Comparison of ENCODE assay signal across 7 cellular contexts in genomic region chr6:136846046-136846445, GRCh38. TPM values are rescaled to one million over a fixed set of nuclear protein-coding genes. Genes with fewer than 3 reads are reported as not detected.
DNase-seq lines count a peak whose midpoint lies in the region; ATAC-seq, FAIRE-seq and TF ChIP-seq lines count a peak whose summit lies in the region.

No MANE protein-coding gene starts in this region.

- H4K5ac ChIP-seq in H9 (ENCODE audit: insufficient read length, low read depth, low read length), result no peak overlapping the region

- H2BK5ac ChIP-seq in H9 (ENCODE audit: insufficient read length, low read length), result no peak overlapping the region

- no peaks in the 10 kb centered on the region for H3K9me2 ChIP-seq in OCI-LY1 (ENCODE audit: low read depth, low read length)

- H4K20me1 ChIP-seq in H9 (ENCODE audit: control insufficient read depth, insufficient read depth, insufficient read length), result no peaks in the 10 kb centered on the region
- no peaks in the 10 kb centered on the region for H4K20me1 ChIP-seq in OCI-LY1 (ENCODE audit: insufficient read depth, low read length)
- H4K20me1 ChIP-seq in HepG2 (ENCODE audit: insufficient read depth, low read length), result no peaks in the 10 kb centered on the region

- H3K4ac ChIP-seq in H9 (ENCODE audit: low read depth, low read length), result no peak overlapping the region

- POLR2A ChIA-PET in HepG2 (lab: Yijun Ruan, JAX), result no interaction called here

- H3K79me1 ChIP-seq in H9 (ENCODE audit: insufficient read depth, low read depth, low read length, poor library complexity, severe bottlenecking), result no peaks in the 10 kb centered on the region

- H3K9ac ChIP-seq in H9 (ENCODE audit: extremely low read depth, insufficient read length, low read length), result no peak overlapping the region
- no peak overlapping the region for H3K9ac ChIP-seq in OCI-LY1 (ENCODE audit: low read length)
- H3K9ac ChIP-seq in HepG2 (ENCODE audit: insufficient read depth, low read depth, low read length), result no peak overlapping the region

- H3K23me2 ChIP-seq in H9 (ENCODE audit: insufficient read length, low read depth, low read length, poor library complexity, severe bottlenecking), result no peaks in the 10 kb centered on the region

- H3K4me3 ChIP-seq in OCI-LY1 (ENCODE audit: low read depth, low read length, poor library complexity, severe bottlenecking), result no peak overlapping the region
- no peak overlapping the region for H3K4me3 ChIP-seq in bronchial epithelial cell (ENCODE audit: low read depth, low read length)
- no peak overlapping the region for H3K4me3 ChIP-seq in HepG2 (replicated peaks in 1 of 3; ENCODE audit: insufficient read depth in 1 of 3, low read depth in 2 of 3, low read length in 3 of 3)

- H2BK12ac ChIP-seq in H9 (ENCODE audit: insufficient read length, low read depth, low read length), result no peak overlapping the region

- ATAC-seq in HepG2 (peak; percentile 55; the same call in 2 of the 3 replicates), HG02870 (IDR thresholded peaks at IDR 0.05; ENCODE audit: unreplicated experiment) (no peak), GM21381 (IDR thresholded peaks at IDR 0.05; ENCODE audit: unreplicated experiment) (no peak)

- peaks cover 4 to 10% of the 10 kb centered on the region in 2 experiments; a peak in 3 of 5 replicates for H3K9me3 Mint-ChIP-seq in H9

- H3K4me1 Mint-ChIP-seq in H9, result peaks cover 3 to 5% of the 10 kb centered on the region in 2 experiments

- no peak overlapping the region for H3K14ac ChIP-seq in H9 (ENCODE audit: insufficient read depth, low read length)

- no peak for TF ChIP-seq POLR2A in HepG2 (IDR thresholded peaks at IDR 0.05; ENCODE audit: insufficient read depth in 1 of 2, low read depth in 2 of 2, low read length in 2 of 2)

- no peak overlapping the region for H3K4me2 ChIP-seq in H9 (ENCODE audit: insufficient read depth, insufficient read length, low read length)
- no peak overlapping the region for H3K4me2 ChIP-seq in OCI-LY1 (ENCODE audit: low read length)
- no peak overlapping the region for H3K4me2 ChIP-seq in HepG2 (ENCODE audit: low read depth, low read length)

- H4K8ac ChIP-seq in H9 (replicated peaks; ENCODE audit: insufficient read length, low read depth, low read length), result no peak overlapping the region

- peaks cover 35 to 43% (median 40%) of the 10 kb centered on the region in 3 experiments for H3K36me3 Mint-ChIP-seq in H9 (ENCODE audit: insufficient read depth in 1 of 3, low read depth in 3 of 3)

- TF ChIP-seq RAD21 in HepG2 (CRISPR knock-in tag; IDR thresholded peaks at IDR 0.05), result no peak

- peak; percentile 95 for TF ChIP-seq CTCF in H9 (conservative IDR thresholded peaks at IDR 0.05)
- TF ChIP-seq CTCF in OCI-LY1 (IDR thresholded peaks at IDR 0.05; ENCODE audit: low read length), result peak; percentile 59
- peak; percentile 64 for TF ChIP-seq CTCF in bronchial epithelial cell (IDR thresholded peaks at IDR 0.05; ENCODE audit: insufficient read depth, low read length, severe bottlenecking)
- peak; percentile 66 for TF ChIP-seq CTCF in HepG2 (CRISPR knock-in tag; IDR thresholded peaks at IDR 0.05)

- no peaks in the 10 kb centered on the region for H3K27me3 Mint-ChIP-seq in H9 (ENCODE audit: low read depth)

- H2AK5ac ChIP-seq in H9 (ENCODE audit: insufficient read length, low read length), result no peak overlapping the region

- H2AFZ ChIP-seq in H9 (ENCODE audit: low read length) (no peak overlapping the region), OCI-LY1 (ENCODE audit: low read length) (no peak overlapping the region), HepG2 (ENCODE audit: low read length) (no peak overlapping the region)

- TF ChIP-seq EP300 in HepG2 (IDR thresholded peaks at IDR 0.05; ENCODE audit: low read depth in 2 of 2, low read length in 2 of 2) (no peak), HepG2 (CRISPR knock-in tag; IDR thresholded peaks at IDR 0.05; ENCODE audit: borderline replicate concordance) (no peak)

- no peak overlapping the region for H2BK15ac ChIP-seq in H9 (ENCODE audit: low read depth, low read length)

- CTCF ChIA-PET in HepG2 (lab: Yijun Ruan, JAX; ENCODE audit: low intra/inter-chr PET ratio, low total read pairs), result interaction anchor here (1.0 to 1.4 kb wide), 2 partner anchors 202 to 795 kb away, joined by 3 to 8 read pairs; no protein-coding TSS in a partner anchor

- no peaks in the 10 kb centered on the region for H3K79me2 ChIP-seq in H9 (ENCODE audit: insufficient read depth, low read length)
- H3K79me2 ChIP-seq in OCI-LY1 (ENCODE audit: insufficient read depth, low read length), result no peaks in the 10 kb centered on the region
- no peaks in the 10 kb centered on the region for H3K79me2 ChIP-seq in HepG2 (ENCODE audit: insufficient read depth, low read length)

- no peak overlapping the region for H3T11ph ChIP-seq in H9 (ENCODE audit: low read length)

- H2BK120ac ChIP-seq in H9 (ENCODE audit: low read depth, low read length, poor library complexity, severe bottlenecking), result no peak overlapping the region

- H4K91ac ChIP-seq in H9 (ENCODE audit: insufficient read length, low read depth, low read length), result no peak overlapping the region

- H3K4me3 Mint-ChIP-seq in H9, result no peak overlapping the region

- no peak overlapping the region for H3K56ac ChIP-seq in H9 (ENCODE audit: insufficient read length, low read depth, low read length)

- no peak overlapping the region for H3K27ac Mint-ChIP-seq in H9

- H3K36me3 ChIP-seq in OCI-LY1 (ENCODE audit: insufficient read depth, low read length) (peaks cover 4% of the 10 kb centered on the region; the same call in 1 of the 2 replicates), bronchial epithelial cell (ENCODE audit: control insufficient read depth, insufficient read depth, low read length) (no peaks in the 10 kb centered on the region), HepG2 (replicated peaks in 1 of 2; ENCODE audit: control insufficient read depth in 1 of 2, insufficient read depth in 2 of 2, low read length in 2 of 2) (no peaks in the 10 kb centered on the region)

- no peak overlapping the region for H3K18ac ChIP-seq in H9 (ENCODE audit: insufficient read length, low read depth, low read length)

- no peaks in the 10 kb centered on the region for H3F3A ChIP-seq in OCI-LY1 (ENCODE audit: insufficient read depth, low read length)

- no peaks in the 10 kb centered on the region for H3K4me1 ChIP-seq in H9 (ENCODE audit: insufficient read depth, low read length)
- no peaks in the 10 kb centered on the region for H3K4me1 ChIP-seq in OCI-LY1 (ENCODE audit: insufficient read depth, low read length, severe bottlenecking)
- H3K4me1 ChIP-seq in HepG2 (ENCODE audit: insufficient read depth, low read length), result no peaks in the 10 kb centered on the region

- no CpG with 5 or more reads among the region's 3 CpGs for WGBS in H9 (ENCODE audit: extremely low coverage, insufficient read length, low lambda C conversion rate)
- 19% methylated on average over 3 of the region's 3 CpGs for WGBS in HepG2 (ENCODE audit: low lambda C conversion rate)

- BruUV-seq in HepG2 (replicated peaks; lab: Mats Ljungman, UMichigan), result no TSS peak

- intact Hi-C loops in HepG2 (cut with micrococcal nuclease; ENCODE audit: unreplicated experiment), result loop anchor here (1.0 to 5.0 kb wide), 4 partner anchors 81 to 204 kb away; no protein-coding TSS in a partner anchor

- no peak overlapping the region for H3K23ac ChIP-seq in H9 (ENCODE audit: insufficient read length, low read depth, low read length)

- H2BK20ac ChIP-seq in H9 (ENCODE audit: low read depth, low read length, poor library complexity, severe bottlenecking), result no peak overlapping the region

- in situ Hi-C loops in HepG2 (cut with HindIII; ENCODE audit: extremely low pct_ligation_motif_present, low pct_unique_long_range_greater_than_20kb), result no loop called here

- no peak for FAIRE-seq in bronchial epithelial cell (lab: Jason Lieb, UNC)
- FAIRE-seq in HepG2 (lab: Jason Lieb, UNC), result peak; percentile 28

- H3K27me3 ChIP-seq in H9 (ENCODE audit: insufficient read depth, low read length), result no peaks in the 10 kb centered on the region
- no peaks in the 10 kb centered on the region for H3K27me3 ChIP-seq in OCI-LY1 (ENCODE audit: insufficient read depth, low read length)
- no peaks in the 10 kb centered on the region for H3K27me3 ChIP-seq in bronchial epithelial cell (ENCODE audit: control insufficient read depth, insufficient read depth, low read length)
- no peaks in the 10 kb centered on the region for H3K27me3 ChIP-seq in HepG2 (ENCODE audit: control insufficient read depth in 1 of 2, insufficient read depth in 2 of 2, low read length in 2 of 2)

- H3K27ac ChIP-seq in H9 (ENCODE audit: insufficient read length, low read depth, low read length) (no peak overlapping the region), OCI-LY1 (ENCODE audit: low read depth, low read length, poor library complexity, severe bottlenecking) (no peak overlapping the region), HepG2 (ENCODE audit: extremely low read length, insufficient read depth, low read length) (no peak overlapping the region)

- DNase-seq in DMS 273 (lab: John Stamatoyannopoulos, UW; ENCODE audit: unreplicated experiment) (peak; percentile 74), H9 (no peak), bronchial epithelial cell (ENCODE audit: low read depth) (peak; percentile 64), HepG2 (ENCODE audit: low spot score) (peak; percentile 57)

- H3K9me3 ChIP-seq in H9 (ENCODE audit: control insufficient read depth, low read depth, low read length), result no peaks in the 10 kb centered on the region
- no peaks in the 10 kb centered on the region for H3K9me3 ChIP-seq in OCI-LY1 (ENCODE audit: low read length)
- no peaks in the 10 kb centered on the region for H3K9me3 ChIP-seq in HepG2 (ENCODE audit: low read length)

RNA-seq across cellular contexts. Expression of gene PEX7, which starts 23.7 kb away (rescaled TPM):
- total RNA-seq in H9 (2021) (8.4 and 8.7 TPM in 2 replicates), bronchial epithelial cell (19.3 and 20.0 TPM in 2 replicates), HepG2 (2016; rRNA removed; fragmentation: Illumina TruSeq; extraction: Trizol) (0.53 and 0.88 TPM in 2 replicates)
- 0.20 and 0.26 TPM in 2 replicates for total RNA-seq in HepG2 (2016; cell fraction: cytosol; rRNA removed; fragmentation: Illumina TruSeq; extraction: Trizol; ENCODE audit: low read depth)
- 0.35 and 0.65 TPM in 2 replicates for total RNA-seq in HepG2 (2016; cell fraction: insoluble cytoplasmic fraction; rRNA removed; fragmentation: Illumina TruSeq; extraction: Trizol)
- 0.34 TPM in 1 of 2 replicates, not detected in the other for total RNA-seq in HepG2 (2016; cell fraction: membrane; rRNA removed; fragmentation: Illumina TruSeq; extraction: Trizol)
- 0.40 and 0.56 TPM in 2 replicates for total RNA-seq in HepG2 (2016; cell fraction: nucleus; rRNA removed; fragmentation: Illumina TruSeq; extraction: Trizol)
- 0.04 and 0.29 TPM in 2 replicates for polyA plus RNA-seq in HepG2 (2011; rRNA removed)
- polyA plus RNA-seq in HepG2 (2011; cell fraction: cytosol; rRNA removed), result 0.15 and 0.36 TPM in 2 replicates
- polyA plus RNA-seq in HepG2 (2011; cell fraction: nucleus; rRNA removed), result not detected in 2 replicates
- 0.15 and 0.27 TPM in 2 replicates for polyA plus RNA-seq in HepG2 (2012)
- 0.09 TPM in 2 replicates for polyA plus RNA-seq in HepG2 (2016; cell fraction: cytosol; fragmentation: Illumina TruSeq; extraction: Trizol; ENCODE audit: low read depth)
- 0.74 and 0.75 TPM in 2 replicates for polyA plus RNA-seq in HepG2 (2016; cell fraction: insoluble cytoplasmic fraction; fragmentation: Illumina TruSeq; extraction: Trizol; ENCODE audit: low read depth)
- polyA plus RNA-seq in HepG2 (2016; cell fraction: membrane; fragmentation: Illumina TruSeq; extraction: Trizol; ENCODE audit: low read depth), result 0.10 and 0.21 TPM in 2 replicates
- 0.55 TPM in 1 of 2 replicates, not detected in the other for polyA plus RNA-seq in HepG2 (2016; cell fraction: nucleus; fragmentation: Illumina TruSeq; extraction: Trizol; ENCODE audit: insufficient read depth, low read depth)
- polyA minus RNA-seq in HepG2 (2011; rRNA and poly(A)+ RNA removed; ENCODE audit: low replicate concordance), result 3.1 TPM in 1 of 2 replicates, not detected in the other
- polyA minus RNA-seq in HepG2 (2011; cell fraction: cytosol; rRNA and poly(A)+ RNA removed), result 0.53 TPM in 1 of 2 replicates, not detected in the other
- 0.25 TPM in 1 of 2 replicates, not detected in the other for polyA minus RNA-seq in HepG2 (2011; cell fraction: nucleus; rRNA and poly(A)+ RNA removed)

RNA-seq across cellular contexts. Expression of gene MAP3K5, which starts 53.8 kb away (rescaled TPM):
- total RNA-seq in H9 (2021) (1.6 and 1.7 TPM in 2 replicates), bronchial epithelial cell (8.2 and 11.1 TPM in 2 replicates), HepG2 (2016; rRNA removed; fragmentation: Illumina TruSeq; extraction: Trizol) (not detected in 2 replicates)
- total RNA-seq in HepG2 (2016; cell fraction: cytosol; rRNA removed; fragmentation: Illumina TruSeq; extraction: Trizol; ENCODE audit: low read depth), result under 0.01 TPM in 1 of 2 replicates, not detected in the other
- not detected in 2 replicates for total RNA-seq in HepG2 (2016; cell fraction: insoluble cytoplasmic fraction; rRNA removed; fragmentation: Illumina TruSeq; extraction: Trizol)
- not detected in 2 replicates for total RNA-seq in HepG2 (2016; cell fraction: membrane; rRNA removed; fragmentation: Illumina TruSeq; extraction: Trizol)
- not detected in 2 replicates for total RNA-seq in HepG2 (2016; cell fraction: nucleus; rRNA removed; fragmentation: Illumina TruSeq; extraction: Trizol)
- not detected in 2 replicates for polyA plus RNA-seq in HepG2 (2011; rRNA removed)
- not detected in 2 replicates for polyA plus RNA-seq in HepG2 (2011; cell fraction: cytosol; rRNA removed)
- not detected in 2 replicates for polyA plus RNA-seq in HepG2 (2011; cell fraction: nucleus; rRNA removed)
- polyA plus RNA-seq in HepG2 (2012), result not detected in 2 replicates
- polyA plus RNA-seq in HepG2 (2016; cell fraction: cytosol; fragmentation: Illumina TruSeq; extraction: Trizol; ENCODE audit: low read depth), result not detected in 2 replicates
- polyA plus RNA-seq in HepG2 (2016; cell fraction: insoluble cytoplasmic fraction; fragmentation: Illumina TruSeq; extraction: Trizol; ENCODE audit: low read depth), result not detected in 2 replicates
- polyA plus RNA-seq in HepG2 (2016; cell fraction: membrane; fragmentation: Illumina TruSeq; extraction: Trizol; ENCODE audit: low read depth), result not detected in 2 replicates
- polyA plus RNA-seq in HepG2 (2016; cell fraction: nucleus; fragmentation: Illumina TruSeq; extraction: Trizol; ENCODE audit: insufficient read depth, low read depth), result not detected in 2 replicates
- polyA minus RNA-seq in HepG2 (2011; rRNA and poly(A)+ RNA removed; ENCODE audit: low replicate concordance), result 8.5 TPM in 1 of 2 replicates, not detected in the other
- polyA minus RNA-seq in HepG2 (2011; cell fraction: cytosol; rRNA and poly(A)+ RNA removed), result 0.20 TPM in 1 of 2 replicates, not detected in the other
- polyA minus RNA-seq in HepG2 (2011; cell fraction: nucleus; rRNA and poly(A)+ RNA removed), result not detected in 2 replicates
